8 cellular contexts compared by ENCODE assay signal in the genomic region with DNA sequence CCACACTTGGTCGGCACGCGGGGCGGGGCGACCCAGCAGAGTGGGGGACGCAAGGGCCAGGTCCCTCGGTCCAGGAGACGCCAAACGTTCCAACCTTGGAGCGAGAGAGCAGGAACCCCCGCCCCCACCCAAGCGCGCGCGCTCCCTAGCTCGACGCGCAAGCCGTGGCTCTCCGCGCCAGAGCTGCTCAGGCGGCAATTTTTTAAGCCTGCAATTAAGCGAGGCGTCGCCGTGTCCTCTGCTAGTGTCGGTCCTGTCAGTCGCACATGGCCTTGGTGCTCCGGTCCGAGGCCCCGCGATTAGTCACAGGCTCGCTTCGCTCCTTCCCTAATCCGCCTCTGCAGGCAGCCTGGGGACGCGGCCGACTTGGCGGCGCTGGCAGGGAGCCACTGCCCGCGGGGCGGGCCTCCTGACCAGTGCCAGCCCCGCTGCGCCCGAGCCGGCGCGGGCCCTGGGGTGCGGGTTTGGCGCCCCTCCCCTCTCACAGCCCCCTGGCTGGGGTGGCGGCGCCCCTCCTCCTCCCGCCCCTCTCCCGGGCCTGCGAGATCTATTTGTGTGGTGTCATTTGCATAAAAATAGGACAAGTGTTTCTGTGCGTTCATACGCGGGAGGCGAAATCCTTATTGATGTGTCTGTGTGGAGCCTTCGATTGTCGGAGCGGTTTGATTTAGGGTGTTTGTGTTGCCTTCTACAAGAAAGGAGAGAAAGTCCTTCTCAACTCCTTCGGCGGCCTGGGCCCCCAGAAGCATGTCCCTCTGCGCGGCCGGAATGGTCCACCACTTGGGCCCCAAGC. TPM values are rescaled to one million over a fixed set of nuclear protein-coding genes. Genes with fewer than 3 reads are reported as not detected.
A peak's percentile ranks its signal among the peaks of the same experiment; 100 is the strongest.
DNase-seq lines count a peak whose midpoint lies in the region; ATAC-seq and TF ChIP-seq lines count a peak whose summit lies in the region.

No MANE protein-coding gene starts in this region.

- ATAC-seq in HG02571 (IDR thresholded peaks at IDR 0.05; ENCODE audit: unreplicated experiment), result no peak

- H3K36me3 ChIP-seq in adrenal gland (replicated peaks in 1 of 2), result no peaks in the 10 kb centered on the region
- no peaks in the 10 kb centered on the region for H3K36me3 ChIP-seq in iPS-20b (ENCODE audit: insufficient read depth, low read depth, low read length)

- WGBS in adrenal gland, 4 donors, result 4 to 42% (median 8%) methylated on average over 7 to 68 of the region's 68 CpGs

- intact Hi-C loops in adrenal gland (cut with DNase I), result loop anchor here in 1 of 2 donors (5.0 kb wide), 1 partner anchor 45 kb away; no protein-coding TSS in a partner anchor

- H3K9ac ChIP-seq in iPS-20b (ENCODE audit: low read depth, low read length), result peak overlapping the region; percentile 70; the same call in 1 of the 2 replicates

- no peaks in the 10 kb centered on the region for H3K9me3 ChIP-seq in adrenal gland (replicated peaks in 1 of 3)
- no peaks in the 10 kb centered on the region for H3K9me3 ChIP-seq in iPS-20b (ENCODE audit: insufficient read depth, low read depth, low read length)

- H3K27me3 ChIP-seq in adrenal gland (peaks cover 48% of the 10 kb centered on the region), iPS-20b (ENCODE audit: insufficient read depth, low read length) (peaks cover 34% of the 10 kb centered on the region)

- peak overlapping the region; percentile 53 to 97 (median 89) for H3K27ac ChIP-seq in adrenal gland
- no peak overlapping the region for H3K27ac ChIP-seq in iPS-20b (ENCODE audit: low read length)
- H3K27ac ChIP-seq in skin epidermis, result peak overlapping the region in 13 of 21 experiments; percentile 73 to 93 (median 85)

- DNase-seq in DMS79 (lab: John Stamatoyannopoulos, UW) (peak; percentile 60), DMS79 treated with DMSO at 0.1 percent for 48 hours (lab: John Stamatoyannopoulos, UW) (no peak), NCI-H1694 treated with DMSO at 0.1 percent for 48 hours (lab: John Stamatoyannopoulos, UW) (peak; percentile 20), adrenal gland (peak; percentile 72 to 88 (median 83)), UCSD-AML1 (lab: John Stamatoyannopoulos, UW; ENCODE audit: unreplicated experiment) (no peak)

- H3K4me1 ChIP-seq in adrenal gland (replicated peaks in 1 of 2) (peaks cover 30 to 51% of the 10 kb centered on the region in 2 donors), iPS-20b (ENCODE audit: insufficient read depth, low read length) (peaks cover 7% of the 10 kb centered on the region; the same call in 1 of the 2 replicates)

- no peak for TF ChIP-seq CTCF in adrenal gland (IDR thresholded peaks at IDR 0.05)

- TF ChIP-seq POLR2A in adrenal gland (IDR thresholded peaks at IDR 0.05), result peak in 1 of 2 donors; percentile 30

- H3K4me3 ChIP-seq in adrenal gland, result peak overlapping the region in 2 of 4 donors; percentile 34 to 57
- peak overlapping the region; percentile 72; the same call in 1 of the 2 replicates for H3K4me3 ChIP-seq in iPS-20b (ENCODE audit: low read length)
- peak overlapping the region in 6 of 7 experiments; percentile 33 to 53 (median 48) for H3K4me3 ChIP-seq in skin epidermis

RNA-seq across cellular contexts. Expression of gene BCOR, which starts 9.7 kb away (rescaled TPM):
- total RNA-seq in adrenal gland, result 10 to 100 TPM; 21.7 to 42.9 (median 30.6) TPM
- polyA plus RNA-seq in adrenal gland, result 10 to 100 TPM; 13.7 to 16.0 (median 14.0) TPM

Comparison
In these comparisons a context has a peak if more than half of its experiments do, and no peak if none do; other contexts are left out.
1. DNase-seq: peak in DMS79 (single experiment), NCI-H1694 treated with DMSO at 0.1 percent for 48 hours (single experiment) and adrenal gland (7 of 7); none in DMS79 treated with DMSO at 0.1 percent for 48 hours (single experiment) and UCSD-AML1 (single experiment).